In genomic region chr20:33992145-33992922, GRCh38 we compare ENCODE assay signal across 8 cellular contexts. TPM values are rescaled to one million over a fixed set of nuclear protein-coding genes. Genes with fewer than 3 reads are reported as not detected.
DNase-seq lines count a peak whose midpoint lies in the region; ATAC-seq and TF ChIP-seq lines count a peak whose summit lies in the region.

No MANE protein-coding gene starts in this region.

- H3K4me1 ChIP-seq in cardiac muscle cell (ENCODE audit: low read depth) (peaks cover 15% of the 10 kb centered on the region), iPS-20b (ENCODE audit: insufficient read depth, low read length) (0 out of 2 replicates have a peak, but pooled peaks cover 10% of the 10 kb centered on the region)

- no peak for ATAC-seq in left ventricle myocardium superior
- ATAC-seq in activated naive CD4-positive, alpha-beta T cell treated with anti-CD3 and anti-CD28 coated beads, Interleukin-2, amount 50 U/mL, for 72 hours = no peak

- no peaks in the 10 kb centered on the region for H3K27me3 ChIP-seq in cardiac muscle cell
- no peaks in the 10 kb centered on the region for H3K27me3 ChIP-seq in iPS-20b (ENCODE audit: insufficient read depth, low read length)

- intact Hi-C loops in left ventricle myocardium superior (cut with micrococcal nuclease) = no loop called here

- H3K36me3 ChIP-seq in cardiac muscle cell (no peaks in the 10 kb centered on the region), iPS-20b (ENCODE audit: insufficient read depth, low read depth, low read length) (no peaks in the 10 kb centered on the region)

- H3K27ac Mint-ChIP-seq in activated naive CD4-positive, alpha-beta T cell treated with anti-CD3 and anti-CD28 coated beads, Interleukin-2, amount 50 U/mL, for 72 hours = peak overlapping the region; percentile 93 to 97

- peak overlapping the region; percentile 71 for H3K27ac ChIP-seq in cardiac muscle cell
- peak overlapping the region; percentile 54 for H3K27ac ChIP-seq in iPS-20b (ENCODE audit: low read length)
- H3K27ac ChIP-seq in substantia nigra (ENCODE audit: low read depth, low read length, poor library complexity, severe bottlenecking) = peak overlapping the region; percentile 98

- peaks cover 22 to 31% of the 10 kb centered on the region in 2 donors for H3K36me3 Mint-ChIP-seq in activated naive CD4-positive, alpha-beta T cell treated with anti-CD3 and anti-CD28 coated beads, Interleukin-2, amount 50 U/mL, for 72 hours

- no peaks in the 10 kb centered on the region for H3K9me3 Mint-ChIP-seq in activated naive CD4-positive, alpha-beta T cell treated with anti-CD3 and anti-CD28 coated beads, Interleukin-2, amount 50 U/mL, for 72 hours

- TF ChIP-seq CTCF in cardiac muscle cell (IDR thresholded peaks at IDR 0.05; ENCODE audit: low read depth, low read length) = no peak

- peak overlapping the region; percentile 92 for H3K9ac ChIP-seq in iPS-20b (ENCODE audit: low read depth, low read length)

- no peaks in the 10 kb centered on the region for H3K9me3 ChIP-seq in cardiac muscle cell (ENCODE audit: low read depth)
- no peaks in the 10 kb centered on the region for H3K9me3 ChIP-seq in iPS-20b (ENCODE audit: insufficient read depth, low read depth, low read length)

- no peak for DNase-seq in cardiac muscle cell (ENCODE audit: low read depth in 1 of 2, low spot score in 1 of 2)
- DNase-seq in left ventricle myocardium superior = no peak
- DNase-seq in activated naive CD4-positive, alpha-beta T cell treated with anti-CD3 and anti-CD28 coated beads, Interleukin-2, amount 50 U/mL, for 72 hours (ENCODE audit: low spot score in 2 of 2) = no peak
- no peak for DNase-seq in substantia nigra (lab: John Stamatoyannopoulos, UW)
- no peak for DNase-seq in Kasumi-1 (lab: John Stamatoyannopoulos, UW)
- DNase-seq in C1 segment of cervical spinal cord (lab: John Stamatoyannopoulos, UW) = no peak
- no peak for DNase-seq in KG1 (lab: John Stamatoyannopoulos, UW)

- peak overlapping the region; percentile 39 for H3K4me3 ChIP-seq in cardiac muscle cell
- H3K4me3 ChIP-seq in iPS-20b (ENCODE audit: low read length) = peak overlapping the region; percentile 91

RNA-seq across cellular contexts. Expression of gene RALY, which starts 1.4 kb away (rescaled TPM):
- total RNA-seq in cardiac muscle cell (241 TPM in 2 replicates), left ventricle myocardium superior (104 TPM)
- 308 and 311 TPM in 2 replicates for polyA plus RNA-seq in cardiac muscle cell
- 100 to 1,000 TPM; 125 to 148 TPM for total RNA-seq in activated naive CD4-positive, alpha-beta T cell treated with anti-CD3 and anti-CD28 coated beads, Interleukin-2, amount 50 U/mL, for 72 hours
